ENCODE assay signal across 1 cellular context in genomic region chr9:97761066-97761598, GRCh38.
TF ChIP-seq lines count a peak whose summit lies in the region.

No MANE protein-coding gene starts in this region.

TF ChIP-seq in A549, 52 proteins besides CTCF, POLR2A, EP300 and RAD21 (continued from another document):
- TF ChIP-seq, protein P1, sequence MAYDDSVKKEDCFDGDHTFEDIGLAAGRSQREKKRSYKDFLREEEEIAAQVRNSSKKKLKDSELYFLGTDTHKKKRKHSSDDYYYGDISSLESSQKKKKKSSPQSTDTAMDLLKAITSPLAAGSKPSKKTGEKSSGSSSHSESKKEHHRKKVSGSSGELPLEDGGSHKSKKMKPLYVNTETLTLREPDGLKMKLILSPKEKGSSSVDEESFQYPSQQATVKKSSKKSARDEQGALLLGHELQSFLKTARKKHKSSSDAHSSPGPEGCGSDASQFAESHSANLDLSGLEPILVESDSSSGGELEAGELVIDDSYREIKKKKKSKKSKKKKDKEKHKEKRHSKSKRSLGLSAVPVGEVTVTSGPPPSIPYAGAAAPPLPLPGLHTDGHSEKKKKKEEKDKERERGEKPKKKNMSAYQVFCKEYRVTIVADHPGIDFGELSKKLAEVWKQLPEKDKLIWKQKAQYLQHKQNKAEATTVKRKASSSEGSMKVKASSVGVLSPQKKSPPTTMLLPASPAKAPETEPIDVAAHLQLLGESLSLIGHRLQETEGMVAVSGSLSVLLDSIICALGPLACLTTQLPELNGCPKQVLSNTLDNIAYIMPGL (CRISPR knock-in tag; IDR thresholded peaks at IDR 0.05; ENCODE audit: borderline replicate concordance) = no peak
- TF ChIP-seq HOXB13 (CRISPR knock-in tag; IDR thresholded peaks at IDR 0.05; ENCODE audit: low read depth) (no peak), NFE2L2 (conservative IDR thresholded peaks at IDR 0.05; ENCODE audit: low read length) (no peak), CBX2 (IDR thresholded peaks at IDR 0.05; ENCODE audit: borderline replicate concordance, low read depth) (no peak), PHF8 (IDR thresholded peaks at IDR 0.05; ENCODE audit: borderline replicate concordance, low read depth) (no peak), BHLHE40 (IDR thresholded peaks at IDR 0.05; ENCODE audit: low read depth, low read length) (no peak), BCL3 (IDR thresholded peaks at IDR 0.05) (no peak), HOXB5 (CRISPR knock-in tag; IDR thresholded peaks at IDR 0.05) (no peak), EHMT2 (IDR thresholded peaks at IDR 0.05; ENCODE audit: low read depth) (no peak), ZC3H11A (IDR thresholded peaks at IDR 0.05) (no peak)
- TF ChIP-seq, protein P2, sequence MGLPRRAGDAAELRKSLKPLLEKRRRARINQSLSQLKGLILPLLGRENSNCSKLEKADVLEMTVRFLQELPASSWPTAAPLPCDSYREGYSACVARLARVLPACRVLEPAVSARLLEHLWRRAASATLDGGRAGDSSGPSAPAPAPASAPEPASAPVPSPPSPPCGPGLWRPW (IDR thresholded peaks at IDR 0.05) = no peak
